Comparison of ENCODE assay signal across 8 cellular contexts in the genomic region with DNA sequence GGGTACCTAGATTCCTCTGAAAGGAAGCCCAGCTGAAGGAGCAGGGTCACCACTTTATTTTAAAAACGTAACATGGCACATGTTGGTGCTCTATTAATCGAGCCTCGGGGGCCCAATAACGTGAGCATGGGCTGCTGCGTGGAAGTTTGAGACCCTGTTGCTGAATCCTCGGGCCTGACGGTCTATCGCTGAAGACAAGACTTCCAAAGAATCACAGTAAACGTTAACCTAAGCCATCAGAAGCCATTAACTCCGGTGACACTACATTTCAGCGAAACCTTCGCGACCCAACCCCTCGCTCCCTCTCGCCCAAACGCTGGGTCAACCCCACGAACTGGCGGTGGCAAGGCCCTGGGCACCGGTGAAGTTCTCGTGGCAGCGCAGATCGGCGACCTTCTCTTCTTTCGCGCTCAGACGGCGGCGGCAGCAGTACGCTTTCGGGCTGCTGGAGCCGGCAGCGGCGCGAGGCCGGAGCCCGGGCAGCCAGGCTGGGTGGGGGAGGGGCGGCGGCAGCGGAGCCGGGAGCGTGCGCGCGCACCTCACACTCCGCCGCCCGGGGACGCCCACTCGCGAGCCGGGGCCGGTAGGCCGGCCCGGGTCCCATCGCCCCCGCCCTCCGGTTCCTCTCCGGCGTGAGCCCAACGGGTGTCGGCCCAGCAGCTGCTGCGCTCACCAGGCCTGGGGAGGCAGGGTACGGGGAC. TPM values are rescaled to one million over a fixed set of nuclear protein-coding genes. Genes with fewer than 3 reads are reported as not detected.
DNase-seq lines count a peak whose midpoint lies in the region; ATAC-seq and TF ChIP-seq lines count a peak whose summit lies in the region.

No MANE protein-coding gene starts in this region.

- peak overlapping the region; percentile 86 for H3K27ac ChIP-seq in neural cell (ENCODE audit: low read length)

- CTCF ChIA-PET in Calu3 (lab: Charles Lee), result interaction anchor here (1.0 kb wide), 1 partner anchor 26 kb away, joined by 4 read pairs; no protein-coding TSS in a partner anchor

- intact Hi-C loops in Calu3 (cut with micrococcal nuclease; ENCODE audit: unreplicated experiment), result no loop called here

- H3K9me3 Mint-ChIP-seq in Calu3 (ENCODE audit: low read depth, unreplicated experiment), result no peaks in the 10 kb centered on the region
- no peaks in the 10 kb centered on the region for H3K9me3 Mint-ChIP-seq in stimulated activated naive CD8-positive, alpha-beta T cell treated with anti-CD3 and anti-CD28 coated beads, Interleukin-15, Interleukin-2, amounts not matched to agents 100 ng/mL and 50 ng/mL, for 24 hours

- peak; percentile 21 for ATAC-seq in GM19468 (IDR thresholded peaks at IDR 0.05; ENCODE audit: extremely low read depth, unreplicated experiment)

- H4K20me1 ChIP-seq in neural cell (ENCODE audit: insufficient read depth), result no peaks in the 10 kb centered on the region

- no peaks in the 10 kb centered on the region for H3K27me3 ChIP-seq in neural cell (ENCODE audit: insufficient read depth, low read depth, low read length)

- H3K36me3 ChIP-seq in neural cell (ENCODE audit: insufficient read depth, low read length), result no peaks in the 10 kb centered on the region

- H3K9ac ChIP-seq in neural cell (ENCODE audit: low read length), result peak overlapping the region; percentile 83

- peak overlapping the region; percentile 79 for H3K4me3 ChIP-seq in neural cell (ENCODE audit: low read length)

- TSS peak; percentile 89 for BruUV-seq in Calu3 (replicated peaks; lab: Mats Ljungman, UMichigan)

- peaks cover 5% of the 10 kb centered on the region for H3F3A ChIP-seq in neural cell (ENCODE audit: insufficient read depth, low read length, poor library complexity, severe bottlenecking)

- no peak for TF ChIP-seq CTCF in Calu3 (IDR thresholded peaks at IDR 0.05; ENCODE audit: unreplicated experiment)
- peak; percentile 33 for TF ChIP-seq CTCF in neural cell (IDR thresholded peaks at IDR 0.05; ENCODE audit: poor library complexity, severe bottlenecking)

- peak; percentile 87 for DNase-seq in Calu3
- DNase-seq in HT-29 (ENCODE audit: low spot score), result peak; percentile 82
- peak; percentile 72 for DNase-seq in RKO (ENCODE audit: low spot score)
- DNase-seq in activated effector memory CD4-positive, alpha-beta T cell treated with anti-CD3 and anti-CD28 coated beads, Interleukin-2, amount 50 U/mL, for 16 hours, result peak; percentile 94
- peak; percentile 49 for DNase-seq in fibroblast of the conjunctiva (ENCODE audit: low read depth)

- peaks cover 34% of the 10 kb centered on the region for H3K36me3 Mint-ChIP-seq in Calu3 (ENCODE audit: insufficient read depth, unreplicated experiment)
- H3K36me3 Mint-ChIP-seq in stimulated activated naive CD8-positive, alpha-beta T cell treated with anti-CD3 and anti-CD28 coated beads, Interleukin-15, Interleukin-2, amounts not matched to agents 100 ng/mL and 50 ng/mL, for 24 hours (ENCODE audit: low read depth), result no peaks in the 10 kb centered on the region

- H3K79me2 ChIP-seq in neural cell (replicated peaks; ENCODE audit: insufficient read depth, low read length), result peaks cover 40% of the 10 kb centered on the region

- H2AFZ ChIP-seq in neural cell (ENCODE audit: low read depth, low read length), result peak overlapping the region; percentile 96

- peak; percentile 49 for TF ChIP-seq EP300 in neural cell (conservative IDR thresholded peaks at IDR 0.05; ENCODE audit: poor library complexity, severe bottlenecking)

- peak overlapping the region; percentile 64 for H3K27ac Mint-ChIP-seq in Calu3 (ENCODE audit: unreplicated experiment)
- H3K27ac Mint-ChIP-seq in stimulated activated naive CD8-positive, alpha-beta T cell treated with anti-CD3 and anti-CD28 coated beads, Interleukin-15, Interleukin-2, amounts not matched to agents 100 ng/mL and 50 ng/mL, for 24 hours, result peak overlapping the region; percentile 96

- no peak for TF ChIP-seq RAD21 in neural cell (conservative IDR thresholded peaks at IDR 0.05)

- no peaks in the 10 kb centered on the region for H3K27me3 Mint-ChIP-seq in Calu3 (ENCODE audit: unreplicated experiment)
- H3K27me3 Mint-ChIP-seq in stimulated activated naive CD8-positive, alpha-beta T cell treated with anti-CD3 and anti-CD28 coated beads, Interleukin-15, Interleukin-2, amounts not matched to agents 100 ng/mL and 50 ng/mL, for 24 hours, result no peaks in the 10 kb centered on the region

- no peaks in the 10 kb centered on the region for H3K9me3 ChIP-seq in neural cell (ENCODE audit: low read length)

- no peaks in the 10 kb centered on the region for H3K9me2 ChIP-seq in neural cell (ENCODE audit: insufficient read depth, low read length)

- H3K4me1 Mint-ChIP-seq in Calu3 (ENCODE audit: low read depth, unreplicated experiment), result peaks cover 16% of the 10 kb centered on the region
- H3K4me1 Mint-ChIP-seq in stimulated activated naive CD8-positive, alpha-beta T cell treated with anti-CD3 and anti-CD28 coated beads, Interleukin-15, Interleukin-2, amounts not matched to agents 100 ng/mL and 50 ng/mL, for 24 hours (ENCODE audit: low read depth), result peaks cover 76% of the 10 kb centered on the region

- peak overlapping the region; percentile 89 for H3K4me3 Mint-ChIP-seq in Calu3 (ENCODE audit: low read depth, unreplicated experiment)
- H3K4me3 Mint-ChIP-seq in stimulated activated naive CD8-positive, alpha-beta T cell treated with anti-CD3 and anti-CD28 coated beads, Interleukin-15, Interleukin-2, amounts not matched to agents 100 ng/mL and 50 ng/mL, for 24 hours, result peak overlapping the region; percentile 91

- peak overlapping the region; percentile 60 for H3K4me2 ChIP-seq in neural cell (ENCODE audit: low read length)

TF ChIP-seq in neural cell, 6 proteins besides CTCF, POLR2A, EP300 and RAD21:
- TF ChIP-seq, protein P1, sequence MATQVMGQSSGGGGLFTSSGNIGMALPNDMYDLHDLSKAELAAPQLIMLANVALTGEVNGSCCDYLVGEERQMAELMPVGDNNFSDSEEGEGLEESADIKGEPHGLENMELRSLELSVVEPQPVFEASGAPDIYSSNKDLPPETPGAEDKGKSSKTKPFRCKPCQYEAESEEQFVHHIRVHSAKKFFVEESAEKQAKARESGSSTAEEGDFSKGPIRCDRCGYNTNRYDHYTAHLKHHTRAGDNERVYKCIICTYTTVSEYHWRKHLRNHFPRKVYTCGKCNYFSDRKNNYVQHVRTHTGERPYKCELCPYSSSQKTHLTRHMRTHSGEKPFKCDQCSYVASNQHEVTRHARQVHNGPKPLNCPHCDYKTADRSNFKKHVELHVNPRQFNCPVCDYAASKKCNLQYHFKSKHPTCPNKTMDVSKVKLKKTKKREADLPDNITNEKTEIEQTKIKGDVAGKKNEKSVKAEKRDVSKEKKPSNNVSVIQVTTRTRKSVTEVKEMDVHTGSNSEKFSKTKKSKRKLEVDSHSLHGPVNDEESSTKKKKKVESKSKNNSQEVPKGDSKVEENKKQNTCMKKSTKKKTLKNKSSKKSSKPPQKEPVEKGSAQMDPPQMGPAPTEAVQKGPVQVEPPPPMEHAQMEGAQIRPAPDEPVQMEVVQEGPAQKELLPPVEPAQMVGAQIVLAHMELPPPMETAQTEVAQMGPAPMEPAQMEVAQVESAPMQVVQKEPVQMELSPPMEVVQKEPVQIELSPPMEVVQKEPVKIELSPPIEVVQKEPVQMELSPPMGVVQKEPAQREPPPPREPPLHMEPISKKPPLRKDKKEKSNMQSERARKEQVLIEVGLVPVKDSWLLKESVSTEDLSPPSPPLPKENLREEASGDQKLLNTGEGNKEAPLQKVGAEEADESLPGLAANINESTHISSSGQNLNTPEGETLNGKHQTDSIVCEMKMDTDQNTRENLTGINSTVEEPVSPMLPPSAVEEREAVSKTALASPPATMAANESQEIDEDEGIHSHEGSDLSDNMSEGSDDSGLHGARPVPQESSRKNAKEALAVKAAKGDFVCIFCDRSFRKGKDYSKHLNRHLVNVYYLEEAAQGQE (IDR thresholded peaks at IDR 0.05; ENCODE audit: borderline replicate concordance), result no peak
- peak; percentile 61 for TF ChIP-seq TAF1 (IDR thresholded peaks at IDR 0.05; ENCODE audit: low read depth)
- no peak for TF ChIP-seq EZH2 (IDR thresholded peaks at IDR 0.05; ENCODE audit: borderline replicate concordance, insufficient read depth, low read length, poor library complexity, severe bottlenecking)
- peak; percentile 37 for TF ChIP-seq POLR2AphosphoS5 (IDR thresholded peaks at IDR 0.05)
- TF ChIP-seq SMC3 (conservative IDR thresholded peaks at IDR 0.05; ENCODE audit: poor library complexity), result peak; percentile 27
- TF ChIP-seq MXI1 (conservative IDR thresholded peaks at IDR 0.05; ENCODE audit: poor library complexity, severe bottlenecking), result peak; percentile 49

RNA-seq across cellular contexts. Expression of a gene that starts 0.8 kb away (rescaled TPM):
- total RNA-seq in Calu3 (2022), result 26.6 and 28.2 TPM in 2 replicates
- 17.5 and 20.4 TPM in 2 replicates for total RNA-seq in HT-29 (2014; rRNA removed; shearing (Covaris generic))
- 25.0 and 27.0 TPM in 2 replicates for polyA plus RNA-seq in neural cell
- 95.9 and 98.2 TPM in 2 replicates for polyA minus RNA-seq in neural cell

Comparison
In these comparisons a context has a peak if more than half of its experiments do, and no peak if none do; other contexts are left out.
1. Peak in every context shown above with its lines: DNase-seq, ATAC-seq, H3K4me3 ChIP-seq and H3K27ac ChIP-seq.